33 cellular contexts compared by ENCODE assay signal in genomic region chr20:62664316-62664971, GRCh38. TPM values are rescaled to one million over a fixed set of nuclear protein-coding genes. Genes with fewer than 3 reads are reported as not detected.
"Had no signal": no experiment of that assay in that cellular context is flagged by ENCODE, and none has a peak within 500 bp of the region (broad histone marks: within the 10 kb centered on the region; RNA-seq: fewer than 3 reads in every experiment).

No MANE protein-coding gene starts in this region.

- ATAC-seq: activated CD4-positive, CD25-positive, alpha-beta regulatory T cell treated with anti-CD3 and anti-CD28 coated beads, Interleukin-2, amount 50 U/mL, for 24 hours; activated T-cell treated with anti-CD3 and anti-CD28 coated beads, Interleukin-2, amount 50 U/mL, for 4 hours; gastrocnemius medialis; left cardiac atrium; left ventricle myocardium superior; pancreas; stimulated activated naive CD8-positive, alpha-beta T cell treated with anti-CD3 and anti-CD28 coated beads, Interleukin-15, Interleukin-2, amounts not matched to agents 100 U/mL and 50 U/mL, for 24 hours; T-cell had no signal

- H3K27ac ChIP-seq: dorsolateral prefrontal cortex, pancreas, prostate gland, testis, transverse colon, VCaP had no signal

- H3K4me1 Mint-ChIP-seq: central memory CD8-positive, alpha-beta T cell had no signal

- H3K36me3 Mint-ChIP-seq: naive B cell, T-cell had no signal

- H3K27me3 Mint-ChIP-seq: activated CD4-positive, alpha-beta memory T cell treated with anti-CD3 and anti-CD28 coated beads for 36 hours; activated CD4-positive, alpha-beta T cell treated with anti-CD3 and anti-CD28 coated beads, Interleukin-2, amount 10 ng/mL, durations not matched to agents 24 days and 14 days; activated naive CD4-positive, alpha-beta T cell treated with anti-CD3 and anti-CD28 coated beads, Interleukin-2, amount 50 U/mL, for 24 hours; central memory CD8-positive, alpha-beta T cell; naive B cell; T-cell had no signal

- H3K27me3 ChIP-seq: dorsolateral prefrontal cortex, gastrocnemius medialis, pancreas, testis, transverse colon had no signal

- H3K27ac Mint-ChIP-seq: activated CD4-positive, alpha-beta memory T cell treated with anti-CD3 and anti-CD28 coated beads for 36 hours; activated CD4-positive, alpha-beta T cell treated with anti-CD3 and anti-CD28 coated beads, Interleukin-2, amount 10 ng/mL, durations not matched to agents 24 days and 14 days; activated naive CD4-positive, alpha-beta T cell treated with anti-CD3 and anti-CD28 coated beads, Interleukin-2, amount 50 U/mL, for 24 hours; activated T-helper 2 cell treated with anti-CD3 and anti-CD28 coated beads, Interferon-gamma antibody, Interleukin-2, Interleukin-4, amounts not matched to agents 10 μg/mL and 5 μg/mL and 100 μg/mL, durations not matched to agents 14 hours and 24 hours and 36 hours; naive B cell; nephron progenitor cell; T-cell had no signal

- H3K9me3 ChIP-seq: gastrocnemius medialis, pancreas, prostate gland, testis, transverse colon had no signal

- DNase-seq: activated CD4-positive, alpha-beta memory T cell treated with anti-CD3 and anti-CD28 coated beads for 36 hours; activated CD4-positive, alpha-beta T cell treated with anti-CD3 and anti-CD28 coated beads, Interleukin-2, amount 10 ng/mL, durations not matched to agents 24 days and 14 days; activated T-cell treated with anti-CD3 and anti-CD28 coated beads, Interleukin-2, amount 50 U/mL, for 4 hours; anterior cingulate cortex; dorsolateral prefrontal cortex; effector memory CD4-positive, alpha-beta T cell; gastrocnemius medialis; hippocampal formation; left cardiac atrium; left ventricle myocardium superior; naive B cell; nephron progenitor cell; nucleus accumbens; retina; stimulated activated CD4-positive, alpha-beta T cell treated with anti-CD3 and anti-CD28 coated beads, Interleukin-1b, Interleukin-23, amount 100 ng/mL, for 48 hours; stimulated activated naive CD8-positive, alpha-beta T cell treated with anti-CD3 and anti-CD28 coated beads, Interleukin-15, Interleukin-2, amounts not matched to agents 100 U/mL and 50 U/mL, for 24 hours; T-cell; testis; transverse colon had no signal

- H3K9me3 Mint-ChIP-seq: activated CD4-positive, alpha-beta memory T cell treated with anti-CD3 and anti-CD28 coated beads for 36 hours; activated CD4-positive, alpha-beta T cell treated with anti-CD3 and anti-CD28 coated beads, Interleukin-2, amount 10 ng/mL, durations not matched to agents 24 days and 14 days; activated naive CD4-positive, alpha-beta T cell treated with anti-CD3 and anti-CD28 coated beads, Interleukin-2, amount 50 U/mL, for 24 hours; activated T-cell treated with anti-CD3 and anti-CD28 coated beads, Interleukin-2, amount 50 U/mL, for 4 hours; activated T-helper 2 cell treated with anti-CD3 and anti-CD28 coated beads, Interferon-gamma antibody, Interleukin-2, Interleukin-4, amounts not matched to agents 10 μg/mL and 5 μg/mL and 100 μg/mL, durations not matched to agents 14 hours and 24 hours and 36 hours; central memory CD8-positive, alpha-beta T cell; naive B cell; nephron progenitor cell; T-cell had no signal

- H3K4me2 ChIP-seq: smooth muscle cell had no signal

- FAIRE-seq: bronchial epithelial cell, colon, keratinocyte, pancreas, TTC549 had no signal

- H3K36me3 ChIP-seq: pancreas, prostate gland, transverse colon had no signal

- H3K4me3 ChIP-seq: dorsolateral prefrontal cortex, gastrocnemius medialis, pancreas, prostate gland, smooth muscle cell, testis, transverse colon had no signal

- H3K4me1 ChIP-seq: pancreas, prostate gland had no signal

- H3K4me3 Mint-ChIP-seq: activated CD4-positive, alpha-beta memory T cell treated with anti-CD3 and anti-CD28 coated beads for 36 hours; activated CD4-positive, alpha-beta T cell treated with anti-CD3 and anti-CD28 coated beads, Interleukin-2, amount 10 ng/mL, durations not matched to agents 24 days and 14 days; activated naive CD4-positive, alpha-beta T cell treated with anti-CD3 and anti-CD28 coated beads, Interleukin-2, amount 50 U/mL, for 24 hours; activated T-cell treated with anti-CD3 and anti-CD28 coated beads, Interleukin-2, amount 50 U/mL, for 4 hours; central memory CD8-positive, alpha-beta T cell; naive B cell; nephron progenitor cell; T-cell had no signal

RNA-seq across cellular contexts. Expression of gene NTSR1, which starts 44.2 kb away (rescaled TPM):
- total RNA-seq: activated CD4-positive, alpha-beta memory T cell treated with anti-CD3 and anti-CD28 coated beads for 36 hours; activated CD4-positive, alpha-beta T cell treated with anti-CD3 and anti-CD28 coated beads, Interleukin-2, amount 10 ng/mL, durations not matched to agents 24 days and 14 days; activated CD8-positive, alpha-beta memory T cell treated with anti-CD3 and anti-CD28 coated beads for 36 hours; activated T-helper 2 cell treated with anti-CD3 and anti-CD28 coated beads, Interferon-gamma antibody, Interleukin-2, Interleukin-4, amounts not matched to agents 10 μg/mL and 5 μg/mL and 100 μg/mL, durations not matched to agents 14 hours and 24 hours and 36 hours; bronchial epithelial cell; epithelial cell of proximal tubule; left cardiac atrium; left ventricle myocardium superior had no signal
- polyA plus RNA-seq: smooth muscle cell had no signal
